Comparison of ENCODE assay signal across 1 cellular context in genomic region chr1:207603777-207604176, GRCh38.
A peak's percentile ranks its signal among the peaks of the same experiment; 100 is the strongest.
TF ChIP-seq lines count a peak whose summit lies in the region.

No MANE protein-coding gene starts in this region.

TF ChIP-seq in HepG2, 621 proteins besides CTCF, POLR2A, EP300 and RAD21 (continued from another document and continues in another):
- TF ChIP-seq SKIL (CRISPR knock-in tag; IDR thresholded peaks at IDR 0.05; ENCODE audit: borderline replicate concordance) (peak; percentile 72; the same call in 1 of the 2 replicates), BCLAF1 (IDR thresholded peaks at IDR 0.05) (no peak), PATZ1 (CRISPR knock-in tag; IDR thresholded peaks at IDR 0.05) (peak; percentile 31; the same call in 1 of the 2 replicates), ZBTB10 (CRISPR knock-in tag; IDR thresholded peaks at IDR 0.05; ENCODE audit: borderline replicate concordance) (no peak), ZNF441 (CRISPR knock-in tag; IDR thresholded peaks at IDR 0.05; ENCODE audit: borderline replicate concordance) (no peak), ZNF33B (CRISPR knock-in tag; IDR thresholded peaks at IDR 0.05) (no peak), HDAC1 (CRISPR knock-in tag; IDR thresholded peaks at IDR 0.05) (peak; percentile 73), HNRNPK (IDR thresholded peaks at IDR 0.05; ENCODE audit: low read depth, low read length, poor library complexity, severe bottlenecking) (no peak), ZNF691 (CRISPR knock-in tag; IDR thresholded peaks at IDR 0.05; ENCODE audit: borderline replicate concordance, low read depth) (no peak), ZNF362 (CRISPR knock-in tag; IDR thresholded peaks at IDR 0.05; ENCODE audit: borderline replicate concordance) (peak; percentile 42; the same call in 1 of the 2 replicates), ZNF562 (CRISPR knock-in tag; IDR thresholded peaks at IDR 0.05; ENCODE audit: borderline replicate concordance) (no peak), ZBTB7B (CRISPR knock-in tag; IDR thresholded peaks at IDR 0.05) (no peak), ZGPAT (CRISPR knock-in tag; IDR thresholded peaks at IDR 0.05) (peak; percentile 86), ZNF335 (CRISPR knock-in tag; IDR thresholded peaks at IDR 0.05) (0 out of 2 replicates have a peak, but pooled peaks have one; percentile 25), ZNF598 (CRISPR knock-in tag; IDR thresholded peaks at IDR 0.05; ENCODE audit: borderline replicate concordance) (no peak), MXI1 (IDR thresholded peaks at IDR 0.05; ENCODE audit: borderline replicate concordance, low read depth, low read length) (no peak), ZEB1 (IDR thresholded peaks at IDR 0.05; ENCODE audit: insufficient replicate concordance, low read depth) (no peak), ZNF124 (CRISPR knock-in tag; IDR thresholded peaks at IDR 0.05) (peak; percentile 65; the same call in 1 of the 2 replicates), THRA (CRISPR knock-in tag; IDR thresholded peaks at IDR 0.05; ENCODE audit: borderline replicate concordance) (peak; percentile 98), TP53 (CRISPR knock-in tag; conservative IDR thresholded peaks at IDR 0.05) (peak; percentile 56; the same call in 1 of the 2 replicates), RXRB (CRISPR knock-in tag; IDR thresholded peaks at IDR 0.05; ENCODE audit: borderline replicate concordance) (peak; percentile 96), SNAPC4 (CRISPR knock-in tag; IDR thresholded peaks at IDR 0.05) (no peak), KLF9 (CRISPR knock-in tag; IDR thresholded peaks at IDR 0.05; ENCODE audit: low read depth) (no peak), PRMT3 (CRISPR knock-in tag; IDR thresholded peaks at IDR 0.05; ENCODE audit: borderline replicate concordance, low read depth) (no peak), NFATC3 (CRISPR knock-in tag; IDR thresholded peaks at IDR 0.05) (no peak), SIX4 (CRISPR knock-in tag; IDR thresholded peaks at IDR 0.05) (peak; percentile 92), CBX1 (IDR thresholded peaks at IDR 0.05; ENCODE audit: low read depth) (no peak), ZBTB14 (CRISPR knock-in tag; IDR thresholded peaks at IDR 0.05) (no peak), ZNF253 (CRISPR knock-in tag; IDR thresholded peaks at IDR 0.05; ENCODE audit: borderline replicate concordance) (no peak), XRCC5 (optimal IDR thresholded peaks at IDR 0.05; ENCODE audit: low read length) (no peak), FOXK1 (CRISPR knock-in tag; IDR thresholded peaks at IDR 0.05; ENCODE audit: borderline replicate concordance, low read depth) (peak; percentile 96), DBP (CRISPR knock-in tag; IDR thresholded peaks at IDR 0.05; ENCODE audit: not compliant biosample characterization) (no peak), NFE2L2 (IDR thresholded peaks at IDR 0.05; ENCODE audit: low read length) (no peak), ZNF570 (CRISPR knock-in tag; IDR thresholded peaks at IDR 0.05; ENCODE audit: borderline replicate concordance) (no peak), SAP130 (CRISPR knock-in tag; IDR thresholded peaks at IDR 0.05; ENCODE audit: low read depth) (peak; percentile 72)
